17 cellular contexts compared by ENCODE assay signal in the genomic region with DNA sequence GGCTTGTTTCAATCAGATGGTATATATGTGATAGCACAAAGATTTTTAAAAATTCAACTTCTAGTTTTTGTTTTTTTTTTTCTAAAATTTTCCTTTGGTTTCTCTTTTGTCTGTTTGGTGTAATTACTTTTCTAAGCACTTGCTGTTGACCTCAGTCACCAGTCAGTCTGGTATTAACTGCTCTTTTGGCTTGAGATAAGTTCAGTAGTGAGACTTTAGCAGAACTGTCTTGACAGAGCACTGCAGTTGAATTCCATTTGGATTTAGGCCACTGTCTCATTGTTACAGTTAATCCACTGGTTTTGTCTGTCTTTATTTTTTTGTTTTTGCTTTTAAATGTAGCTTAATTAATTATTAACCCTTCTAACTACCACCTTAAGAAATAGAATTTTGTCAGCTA.
"Had no signal": no experiment of that assay in that cellular context is flagged by ENCODE, and none has a peak within 500 bp of the region (broad histone marks: within the 10 kb centered on the region; RNA-seq: fewer than 3 reads in every experiment).

No MANE protein-coding gene starts in this region.

- DNase-seq: activated CD4-positive, alpha-beta T cell treated with anti-CD3 and anti-CD28 coated beads, Interleukin-2, amount 10 ng/mL, durations not matched to agents 24 days and 14 days; activated CD4-positive, CD25-positive, alpha-beta regulatory T cell; activated CD8-positive, alpha-beta memory T cell treated with anti-CD3 and anti-CD28 coated beads, Interleukin-2, amount 50 U/mL, for 48 hours; activated gamma-delta T cell; activated T-cell treated with anti-CD3 and anti-CD28 coated beads, Interleukin-2, amount 50 U/mL, for 72 hours; aorta; hippocampal formation; pancreas; small intestine; stimulated activated CD4-positive, alpha-beta T cell treated with anti-CD3 and anti-CD28 coated beads, Interleukin-4, amount 100 ng/mL, for 24 hours; stimulated activated naive CD4-positive, alpha-beta T cell; substantia nigra; transverse colon had no signal

- ATAC-seq: activated T-cell treated with anti-CD3 and anti-CD28 coated beads, Interleukin-2, amount 50 U/mL, for 72 hours had no signal

- H3K27me3 ChIP-seq: breast epithelium, pancreas, transverse colon had no signal

- H3K4me3 Mint-ChIP-seq: activated CD4-positive, alpha-beta T cell treated with anti-CD3 and anti-CD28 coated beads, Interleukin-2, amount 10 ng/mL, durations not matched to agents 24 days and 14 days; activated naive CD8-positive, alpha-beta T cell; activated T-cell treated with anti-CD3 and anti-CD28 coated beads, Interleukin-2, amount 50 U/mL, for 72 hours; T-helper 2 cell treated with Interferon-gamma antibody and Interleukin-4, amounts not matched to agents 5 μg/mL and 100 μg/mL, for 36 hours had no signal

- H3K9me3 Mint-ChIP-seq: activated CD4-positive, alpha-beta T cell treated with anti-CD3 and anti-CD28 coated beads, Interleukin-2, amount 10 ng/mL, durations not matched to agents 24 days and 14 days; activated T-cell treated with anti-CD3 and anti-CD28 coated beads, Interleukin-2, amount 50 U/mL, for 72 hours; T-helper 2 cell treated with Interferon-gamma antibody and Interleukin-4, amounts not matched to agents 5 μg/mL and 100 μg/mL, for 36 hours had no signal

- H3K27ac ChIP-seq: pancreas, transverse colon had no signal

- H3K36me3 ChIP-seq: breast epithelium, pancreas had no signal

- H3K27me3 Mint-ChIP-seq: activated CD4-positive, alpha-beta T cell treated with anti-CD3 and anti-CD28 coated beads, Interleukin-2, amount 10 ng/mL, durations not matched to agents 24 days and 14 days; activated naive CD8-positive, alpha-beta T cell had no signal

- H3K27ac Mint-ChIP-seq: activated CD4-positive, alpha-beta T cell treated with anti-CD3 and anti-CD28 coated beads, Interleukin-2, amount 10 ng/mL, durations not matched to agents 24 days and 14 days; activated naive CD8-positive, alpha-beta T cell; activated T-cell treated with anti-CD3 and anti-CD28 coated beads, Interleukin-2, amount 50 U/mL, for 72 hours; T-helper 2 cell treated with Interferon-gamma antibody and Interleukin-4, amounts not matched to agents 5 μg/mL and 100 μg/mL, for 36 hours had no signal

- H3K9me3 ChIP-seq: breast epithelium, pancreas, transverse colon had no signal

- H3K4me3 ChIP-seq: breast epithelium, lung, pancreas, transverse colon had no signal
